In genomic region chr5:137666901-137667300, GRCh38 we compare ENCODE assay signal across 16 cellular contexts.
DNase-seq lines count a peak whose midpoint lies in the region; ATAC-seq, FAIRE-seq and TF ChIP-seq lines count a peak whose summit lies in the region.
"Had no signal": no experiment of that assay in that cellular context is flagged by ENCODE, and none has a peak within 500 bp of the region (broad histone marks: within the 10 kb centered on the region; RNA-seq: fewer than 3 reads in every experiment).

No MANE protein-coding gene starts in this region.

- no peak overlapping the region for H3K4me3 Mint-ChIP-seq in T-helper 17 cell
- H3K4me3 Mint-ChIP-seq: WTC11 had no signal

- H3K27ac ChIP-seq in left ventricle myocardium inferior (replicated peaks) (peak overlapping the region; percentile 75), right lobe of liver (peak overlapping the region in 2 of 3 donors; percentile 64 to 80), tibial artery (peak overlapping the region; percentile 65 to 76)
- H3K27ac ChIP-seq: C4-2B had no signal

- H3K27me3 ChIP-seq in left ventricle myocardium inferior (ENCODE audit: low read depth) (no peaks in the 10 kb centered on the region), right lobe of liver (no peaks in the 10 kb centered on the region), tibial artery (no peaks in the 10 kb centered on the region)

- ATAC-seq in T-helper 17 cell: no peak
- peak in 1 of 4 donors; percentile 2 for ATAC-seq in right lobe of liver
- ATAC-seq in GM18498 (IDR thresholded peaks at IDR 0.05; ENCODE audit: unreplicated experiment): no peak
- ATAC-seq: WTC11 had no signal

- H3K36me3 ChIP-seq in left ventricle myocardium inferior (no peaks in the 10 kb centered on the region), right lobe of liver (no peaks in the 10 kb centered on the region), tibial artery (no peaks in the 10 kb centered on the region)

- no peak overlapping the region for H3K4me3 ChIP-seq in left ventricle myocardium inferior
- no peak overlapping the region for H3K4me3 ChIP-seq in right lobe of liver
- H3K4me3 ChIP-seq in tibial artery: no peak overlapping the region
- H3K4me3 ChIP-seq: mucosa of descending colon had no signal

- FAIRE-seq in GM12891 (lab: Jason Lieb, UNC): no peak
- FAIRE-seq: colon had no signal

- H3K36me3 Mint-ChIP-seq in T-helper 17 cell (ENCODE audit: low read depth): peaks cover 6% of the 10 kb centered on the region
- H3K36me3 Mint-ChIP-seq: WTC11 had no signal

- no peaks in the 10 kb centered on the region for H3K9me3 ChIP-seq in left ventricle myocardium inferior (replicated peaks)
- H3K9me3 ChIP-seq in T-helper 17 cell (ENCODE audit: control insufficient read depth, low read length, poor library complexity, severe bottlenecking): no peaks in the 10 kb centered on the region
- H3K9me3 ChIP-seq in right lobe of liver: no peaks in the 10 kb centered on the region
- H3K9me3 ChIP-seq in tibial artery: no peaks in the 10 kb centered on the region
- H3K9me3 ChIP-seq: mucosa of descending colon, SK-N-SH had no signal

- no peaks in the 10 kb centered on the region for H3K27me3 Mint-ChIP-seq in T-helper 17 cell

- 47% methylated on average over 2 of the region's 2 CpGs for WGBS in right lobe of liver (ENCODE audit: insufficient coverage, low coverage, low lambda C conversion rate, missing lambda C conversion rate)

- peaks cover 22% of the 10 kb centered on the region for H3K4me1 Mint-ChIP-seq in T-helper 17 cell
- H3K4me1 Mint-ChIP-seq: WTC11 had no signal

- intact Hi-C loops in left ventricle myocardium inferior (cut with micrococcal nuclease) (no loop called here), cardiac septum (cut with DNase I) (no loop called here), right lobe of liver (cut with DNase I) (loop anchor here in 1 of 2 donors (5.0 kb wide), 1 partner anchor 65 kb away; no protein-coding TSS in a partner anchor), tibial artery (cut with DNase I; ENCODE audit: low total_unique reads) (no loop called here)

- H3K4me1 ChIP-seq in left ventricle myocardium inferior: peaks cover 25% of the 10 kb centered on the region
- peaks cover 0 to 35% (median 1%) of the 10 kb centered on the region in 4 donors for H3K4me1 ChIP-seq in right lobe of liver
- peaks cover 0 to 26% (median 20%) of the 10 kb centered on the region in 4 donors for H3K4me1 ChIP-seq in tibial artery

- H3K27ac Mint-ChIP-seq in T-helper 17 cell: peak overlapping the region; percentile 56
- H3K27ac Mint-ChIP-seq: WTC11 had no signal

- TF ChIP-seq POLR2A in right lobe of liver (IDR thresholded peaks at IDR 0.05) (no peak), GM12891 (IDR thresholded peaks at IDR 0.05; ENCODE audit: low read depth, low read length) (no peak)

- TF ChIP-seq CTCF in left ventricle myocardium inferior (IDR thresholded peaks at IDR 0.05; ENCODE audit: borderline replicate concordance): no peak
- no peak for TF ChIP-seq CTCF in right lobe of liver (IDR thresholded peaks at IDR 0.05)
- TF ChIP-seq CTCF in tibial artery (IDR thresholded peaks at IDR 0.05): no peak

- DNase-seq in left ventricle myocardium inferior (no peak), cardiac septum (ENCODE audit: low spot score) (no peak), T-helper 17 cell (no peak), right lobe of liver (no peak), tibial artery (no peak), GM12891 (ENCODE audit: insufficient read length, low spot score) (no peak), AG08395 (ENCODE audit: low spot score) (no peak)
- DNase-seq: KG1, mucosa of descending colon, NCI-H1694, retina, SK-N-SH had no signal

TF ChIP-seq in GM12891, 5 proteins besides CTCF, POLR2A, EP300 and RAD21:
- TF ChIP-seq POU2F2 (IDR thresholded peaks at IDR 0.05; ENCODE audit: low read depth, low read length) (no peak), SPI1 (IDR thresholded peaks at IDR 0.05; ENCODE audit: low read depth, low read length) (no peak), TAF1 (IDR thresholded peaks at IDR 0.05; ENCODE audit: low read depth, low read length) (no peak)
TF ChIP-seq in GM12891: peak in this region for 0.
